ENCODE assay signal across 1 cellular context in genomic region chr22:39041908-39042307, GRCh38.
TF ChIP-seq lines count a peak whose summit lies in the region.

No MANE protein-coding gene starts in this region.

TF ChIP-seq in HCT116, 20 proteins besides CTCF, POLR2A, EP300 and RAD21:
- TF ChIP-seq ZFX (IDR thresholded peaks at IDR 0.05) = no peak
